Comparison of ENCODE assay signal across 16 cellular contexts in genomic region chr6:106966229-106966628, GRCh38. TPM values are rescaled to one million over a fixed set of nuclear protein-coding genes. Genes with fewer than 3 reads are reported as not detected.
DNase-seq lines count a peak whose midpoint lies in the region; ATAC-seq, FAIRE-seq and TF ChIP-seq lines count a peak whose summit lies in the region.
"Had no signal": no experiment of that assay in that cellular context is flagged by ENCODE, and none has a peak within 500 bp of the region (broad histone marks: within the 10 kb centered on the region; RNA-seq: fewer than 3 reads in every experiment).

No MANE protein-coding gene starts in this region.

- peak; percentile 53; the same call in 2 of the 3 replicates for ATAC-seq in K562
- ATAC-seq in HG03439 (IDR thresholded peaks at IDR 0.05; ENCODE audit: unreplicated experiment), result no peak
- ATAC-seq: Right ventricle myocardium inferior had no signal

- H3K9me1 ChIP-seq in K562 (ENCODE audit: control insufficient read depth, insufficient read depth, low read length), result no peaks in the 10 kb centered on the region

- TF ChIP-seq CTCF in K562 (IDR thresholded peaks at IDR 0.05 in 2 of 3, conservative IDR thresholded peaks at IDR 0.05 in 1 of 3; ENCODE audit: insufficient read depth in 2 of 3, low read depth in 1 of 3, low read length in 3 of 3), result peak in 2 of 3 experiments; percentile 17 to 26; a peak in 1 of 6 replicates
- TF ChIP-seq CTCF in adrenal gland (IDR thresholded peaks at IDR 0.05), result no peak
- no peak for TF ChIP-seq CTCF in osteoblast (IDR thresholded peaks at IDR 0.05; ENCODE audit: extremely low read depth, low read depth, low read length)

- no TSS peak for BruUV-seq in K562 (replicated peaks; lab: Mats Ljungman, UMichigan)

- H3K4me1 ChIP-seq in K562 (replicated peaks in 1 of 2; ENCODE audit: control insufficient read depth in 2 of 2, insufficient read depth in 2 of 2, low read length in 2 of 2) (no peaks in the 10 kb centered on the region), adrenal gland (replicated peaks in 1 of 2) (no peaks in the 10 kb centered on the region), osteoblast (ENCODE audit: insufficient read depth, low read length) (no peaks in the 10 kb centered on the region)

- H3K79me2 ChIP-seq in K562 (ENCODE audit: control insufficient read depth, insufficient read depth, low read length) (no peaks in the 10 kb centered on the region), osteoblast (ENCODE audit: insufficient read depth, low read length) (no peaks in the 10 kb centered on the region)

- no peaks in the 10 kb centered on the region for H4K20me1 ChIP-seq in K562 (replicated peaks; ENCODE audit: control insufficient read depth, insufficient read depth, low read length)
- H4K20me1 ChIP-seq in osteoblast (ENCODE audit: insufficient read depth, low read length), result no peaks in the 10 kb centered on the region

- H2AFZ ChIP-seq in K562 (ENCODE audit: low read depth, low read length), result no peak overlapping the region
- H2AFZ ChIP-seq in osteoblast (ENCODE audit: low read length), result no peak overlapping the region

- DNase-seq in DMS53 (lab: John Stamatoyannopoulos, UW) (peak; percentile 10), DMS53 treated with DMSO at 0.1 percent for 48 hours (lab: John Stamatoyannopoulos, UW; ENCODE audit: unreplicated experiment) (no peak), K562 (ENCODE audit: extremely low read depth in 1 of 4, low spot score in 3 of 4) (peak in 1 of 4 experiments; percentile 11), kidney tubule cell (ENCODE audit: low spot score) (peak; percentile 22), adrenal gland (no peak), osteoblast (ENCODE audit: insufficient read length, low spot score, missing footprints) (no peak), C1 segment of cervical spinal cord (lab: John Stamatoyannopoulos, UW) (no peak)
- DNase-seq: CD8-positive, alpha-beta memory T cell; H7; MV-4-11; NCI-H1417 treated with DMSO at 0.1 percent for 48 hours; NCI-H774 had no signal

- POLR2A ChIA-PET in K562 (lab: Yijun Ruan, JAX), result no interaction called here

- H3K4me2 ChIP-seq in K562 (ENCODE audit: insufficient read depth, low read length) (no peak overlapping the region), osteoblast (ENCODE audit: insufficient read depth, low read length) (no peak overlapping the region)

- H3K27me3 ChIP-seq in K562 (ENCODE audit: control insufficient read depth in 2 of 2, insufficient read depth in 2 of 2, low read length in 2 of 2) (peaks cover 0 to 4% of the 10 kb centered on the region in 2 experiments; a peak in 1 of 5 replicates), adrenal gland (no peaks in the 10 kb centered on the region), osteoblast (ENCODE audit: insufficient read depth, low read length) (peaks cover 6% of the 10 kb centered on the region)

- in situ Hi-C loops in K562 (cut with MboI), result no loop called here

- no peaks in the 10 kb centered on the region for H3K9me3 ChIP-seq in K562 (replicated peaks; ENCODE audit: control insufficient read depth, insufficient read depth, low read depth, low read length)
- no peaks in the 10 kb centered on the region for H3K9me3 ChIP-seq in adrenal gland (replicated peaks in 1 of 3)
- H3K9me3 ChIP-seq in osteoblast (ENCODE audit: low read depth, low read length), result no peaks in the 10 kb centered on the region

- WGBS in K562 (ENCODE audit: insufficient coverage, low coverage, missing lambda C conversion rate), result 42% methylated on average over 1 of the region's 1 CpG
- 86 to 90% (median 87%) methylated on average over 1 of the region's 1 CpG for WGBS in adrenal gland, 4 donors

- FAIRE-seq in K562 (lab: Jason Lieb, UNC), result no peak
- FAIRE-seq: HTR-8/SVneo had no signal

- no peaks in the 10 kb centered on the region for H3K36me3 ChIP-seq in K562 (ENCODE audit: control insufficient read depth, insufficient read depth, low read length)
- no peaks in the 10 kb centered on the region for H3K36me3 ChIP-seq in adrenal gland (replicated peaks in 1 of 2)
- H3K36me3 ChIP-seq in osteoblast (ENCODE audit: insufficient read depth, low read length), result no peaks in the 10 kb centered on the region

- TF ChIP-seq POLR2A in K562 (conservative IDR thresholded peaks at IDR 0.05) (no peak), adrenal gland (IDR thresholded peaks at IDR 0.05) (no peak)

- H3K27ac ChIP-seq in K562 (ENCODE audit: extremely low read depth, low read depth, low read length) (no peak overlapping the region), adrenal gland (no peak overlapping the region), osteoblast (ENCODE audit: low read depth, low read length) (no peak overlapping the region)
- H3K27ac ChIP-seq: 22Rv1 had no signal

- CTCF ChIA-PET in K562 (lab: Yijun Ruan, JAX; ENCODE audit: low intra/inter-chr PET ratio), result no interaction called here

- H3K4me3 ChIP-seq in K562, result no peak overlapping the region
- H3K4me3 ChIP-seq in adrenal gland, result no peak overlapping the region
- no peak overlapping the region for H3K4me3 ChIP-seq in osteoblast (ENCODE audit: insufficient read depth, low read length)

- TF ChIP-seq RAD21 in K562 (CRISPR knock-in tag; conservative IDR thresholded peaks at IDR 0.05 in 1 of 2, IDR thresholded peaks at IDR 0.05 in 1 of 2), result 0 out of 4 replicates have a peak, but pooled peaks of 1 of the 2 experiments have one; percentile 5

- intact Hi-C loops in K562 (cut with micrococcal nuclease) (no loop called here), adrenal gland (cut with DNase I) (no loop called here)

- H3K9ac ChIP-seq in K562 (ENCODE audit: insufficient read depth in 1 of 2, low read depth in 2 of 2, low read length in 2 of 2), result no peak overlapping the region

- no peak for TF ChIP-seq EP300 in K562 (IDR thresholded peaks at IDR 0.05; ENCODE audit: low read length)

TF ChIP-seq in K562, 482 proteins besides CTCF, POLR2A, EP300 and RAD21:
- no peak for TF ChIP-seq ZFP30 (CRISPR knock-in tag; IDR thresholded peaks at IDR 0.05; ENCODE audit: borderline replicate concordance)

RNA-seq across cellular contexts. Expression of gene CD24, which starts 8.3 kb away (rescaled TPM):
- total RNA-seq in K562 (2011; cell fraction: chromatin; rRNA removed; ENCODE audit: low replicate concordance), result 3.6 and 5.5 TPM in 2 replicates
- 3.8 and 4.8 TPM in 2 replicates for total RNA-seq in K562 (2011; cell fraction: nucleolus; rRNA removed)
- 5.8 and 12.6 TPM in 2 replicates for total RNA-seq in K562 (2011; cell fraction: nucleoplasm; rRNA removed)
- total RNA-seq in K562 (2014; rRNA removed) (21.1 and 23.1 TPM in 2 replicates), K562 (2014; rRNA removed; fragmentation: Illumina TruSeq; extraction: Trizol) (33.1 and 39.0 TPM in 2 replicates), K562 (2015; rRNA removed; fragmentation: Illumina TruSeq; extraction: Trizol) (154 and 155 TPM in 2 replicates), K562 (2021) (27.1 and 28.3 TPM in 2 replicates), adrenal gland (10 to 100 TPM in 3 of 8 donors, 1 to 10 TPM in 3, under 1 TPM in 1, not detected in 1; 0.97 to 57.5 (median 4.2) TPM), osteoblast (3.3 and 4.1 TPM in 2 replicates)
- polyA plus RNA-seq in K562 (2011; rRNA removed) (31.7 and 102 TPM in 2 replicates), K562 (2014; fragmentation: Illumina TruSeq; extraction: Trizol) (30.0 and 38.0 TPM in 2 replicates), K562 (2014; fragmentation: Nextera tagmentation; extraction: Ambion mirVana) (1 to 10 TPM; 8.8 to 9.8 TPM), K562 (2014; rRNA removed) (14.3 and 15.7 TPM in 2 replicates), adrenal gland (10 to 100 TPM in 2 of 3 donors, 1 to 10 TPM in 1; 8.5 to 47.0 (median 40.4) TPM)
- 29.1 and 116 TPM in 2 replicates for polyA plus RNA-seq in K562 (2011; cell fraction: cytosol; rRNA removed)
- 12.1 and 44.0 TPM in 2 replicates for polyA plus RNA-seq in K562 (2011; cell fraction: nucleus; rRNA removed)
- polyA plus RNA-seq in K562 (2012), result 77.6 and 88.7 TPM in 2 replicates
- 34.3 and 101 TPM in 2 replicates for polyA minus RNA-seq in K562 (2011; rRNA and poly(A)+ RNA removed)
- 38.2 and 128 TPM in 2 replicates for polyA minus RNA-seq in K562 (2011; cell fraction: cytosol; rRNA and poly(A)+ RNA removed)
- polyA minus RNA-seq in K562 (2011; cell fraction: nucleus; rRNA and poly(A)+ RNA removed), result 6.3 and 31.8 TPM in 2 replicates
- total RNA-seq: CD8-positive, alpha-beta memory T cell had no signal
- polyA plus RNA-seq: CD8-positive, alpha-beta memory T cell had no signal

Comparison
In these comparisons a context has a peak if more than half of its experiments do, and no peak if none do; other contexts are left out.
1. DNase-seq: peak in DMS53 (single experiment) and kidney tubule cell (single experiment); none in DMS53 treated with DMSO at 0.1 percent for 48 hours (single experiment), adrenal gland (0 of 7), osteoblast (single experiment) and C1 segment of cervical spinal cord (0 of 14).
2. CTCF ChIP-seq: peak in K562 (2 of 3); none in adrenal gland (0 of 6) and osteoblast (single experiment).